Comparison of ENCODE assay signal across 24 cellular contexts in genomic region chr5:39119404-39120051, GRCh38. TPM values are rescaled to one million over a fixed set of nuclear protein-coding genes. Genes with fewer than 3 reads are reported as not detected.
DNase-seq lines count a peak whose midpoint lies in the region; ATAC-seq and TF ChIP-seq lines count a peak whose summit lies in the region.
"Had no signal": no experiment of that assay in that cellular context is flagged by ENCODE, and none has a peak within 500 bp of the region (broad histone marks: within the 10 kb centered on the region; RNA-seq: fewer than 3 reads in every experiment).

No MANE protein-coding gene starts in this region.

- CTCF ChIA-PET in activated CD8-positive, alpha-beta T cell treated with anti-CD3 and anti-CD28 coated beads for 36 hours (lab: Charles Lee): interaction anchor here (1.5 to 3.5 kb wide), 6 partner anchors 8 to 98 kb away, joined by 3 to 17 read pairs (median 6); no protein-coding TSS in a partner anchor
- CTCF ChIA-PET in activated CD8-positive, alpha-beta T cell treated with anti-CD3 and anti-CD28 coated beads, Interleukin-2, amount 10 ng/mL, durations not matched to agents 7 days and 5 days (lab: Charles Lee): no interaction called here

- 0 out of 2 replicates have a peak overlapping the region, but pooled peaks have one; percentile 17 for H3K4me2 ChIP-seq in MM.1S (ENCODE audit: low read depth, low read length)
- H3K4me2 ChIP-seq: BLaER1, KMS-11 had no signal

- H3K36me3 ChIP-seq in MM.1S (replicated peaks; ENCODE audit: insufficient read depth, low read length): no peaks in the 10 kb centered on the region
- H3K36me3 ChIP-seq: BLaER1, esophagus squamous epithelium had no signal

- H3K9ac ChIP-seq in MM.1S (ENCODE audit: low read length): no peak overlapping the region
- H3K9ac ChIP-seq: BLaER1, KMS-11 had no signal

- no peaks in the 10 kb centered on the region for H3K79me2 ChIP-seq in MM.1S (ENCODE audit: low read length)

- intact Hi-C loops in activated CD8-positive, alpha-beta T cell treated with anti-CD3 and anti-CD28 coated beads for 36 hours (cut with micrococcal nuclease): no loop called here

- peaks cover 55% of the 10 kb centered on the region for H3K4me1 Mint-ChIP-seq in activated CD8-positive, alpha-beta T cell treated with anti-CD3 and anti-CD28 coated beads for 36 hours (ENCODE audit: low read depth)
- H3K4me1 Mint-ChIP-seq in activated CD8-positive, alpha-beta T cell treated with anti-CD3 and anti-CD28 coated beads, Interleukin-2, amount 10 ng/mL, durations not matched to agents 7 days and 5 days (ENCODE audit: low read depth): peaks cover 14% of the 10 kb centered on the region
- H3K4me1 Mint-ChIP-seq in activated naive CD8-positive, alpha-beta T cell treated with anti-CD3 and anti-CD28 coated beads for 36 hours: peaks cover 45% of the 10 kb centered on the region
- peaks cover 15 to 31% (median 23%) of the 10 kb centered on the region in 4 donors for H3K4me1 Mint-ChIP-seq in naive thymus-derived CD8-positive, alpha-beta T cell
- H3K4me1 Mint-ChIP-seq: stimulated activated naive B cell treated with anti-CD40 and anti-IgM and Interleukin-4, amounts not matched to agents 10 μg/mL and 1 μg/mL and 100 μg/mL, for 72 hours had no signal

- H3K4me3 ChIP-seq in MM.1S (ENCODE audit: low read length): no peak overlapping the region
- H3K4me3 ChIP-seq: BLaER1, esophagus squamous epithelium had no signal

- no peak for DNase-seq in activated CD8-positive, alpha-beta T cell treated with anti-CD3 and anti-CD28 coated beads for 36 hours
- DNase-seq in activated CD8-positive, alpha-beta T cell treated with anti-CD3 and anti-CD28 coated beads, Interleukin-2, amount 10 ng/mL, durations not matched to agents 7 days and 5 days: no peak
- DNase-seq in MM.1S (no peak), KG1 (lab: John Stamatoyannopoulos, UW) (no peak), iPS-NIHi7 (ENCODE audit: extremely low spot score) (no peak)
- DNase-seq in activated naive CD8-positive, alpha-beta T cell treated with anti-CD3 and anti-CD28 coated beads for 36 hours: no peak
- DNase-seq in naive thymus-derived CD8-positive, alpha-beta T cell: no peak
- DNase-seq: activated CD4-positive, alpha-beta T cell treated with anti-CD3 and anti-CD28 coated beads, Interleukin-2, amount 10 ng/mL, durations not matched to agents 24 days and 14 days; activated naive CD4-positive, alpha-beta T cell treated with anti-CD3 and anti-CD28 coated beads, Interleukin-2, amount 50 U/mL, for 16 hours; cerebellar nuclear complex; effector CD4-positive, alpha-beta T cell; esophagus squamous epithelium; glutamatergic neuron; left colon; natural killer cell; NCI-H1048; NCI-H2029 treated with DMSO at 0.1 percent for 48 hours; NCI-H446; NK-92 treated with Interleukin-12 subunit alpha and Interleukin-12 subunit beta, amount 100 ng/mL, for 24 hours; stimulated activated CD4-positive, alpha-beta T cell treated with anti-CD3 and anti-CD28 coated beads, Interleukin-1b, Interleukin-23, amount 100 ng/mL, for 48 hours; stimulated activated naive B cell treated with anti-CD40 and anti-IgM and Interleukin-4, amounts not matched to agents 10 μg/mL and 1 μg/mL and 100 μg/mL, for 72 hours had no signal

- H3K9me3 Mint-ChIP-seq in activated CD8-positive, alpha-beta T cell treated with anti-CD3 and anti-CD28 coated beads for 36 hours: no peaks in the 10 kb centered on the region
- no peaks in the 10 kb centered on the region for H3K9me3 Mint-ChIP-seq in activated CD8-positive, alpha-beta T cell treated with anti-CD3 and anti-CD28 coated beads, Interleukin-2, amount 10 ng/mL, durations not matched to agents 7 days and 5 days (ENCODE audit: insufficient read depth)
- H3K9me3 Mint-ChIP-seq in activated naive CD8-positive, alpha-beta T cell treated with anti-CD3 and anti-CD28 coated beads for 36 hours: no peaks in the 10 kb centered on the region
- H3K9me3 Mint-ChIP-seq in naive thymus-derived CD8-positive, alpha-beta T cell: no peaks in the 10 kb centered on the region
- H3K9me3 Mint-ChIP-seq: activated CD4-positive, alpha-beta T cell treated with anti-CD3 and anti-CD28 coated beads, Interleukin-2, amount 10 ng/mL, durations not matched to agents 24 days and 14 days; natural killer cell; stimulated activated naive B cell treated with anti-CD40 and anti-IgM and Interleukin-4, amounts not matched to agents 10 μg/mL and 1 μg/mL and 100 μg/mL, for 72 hours had no signal

- ATAC-seq in activated CD8-positive, alpha-beta T cell treated with anti-CD3 and anti-CD28 coated beads for 36 hours: no peak
- no peak for ATAC-seq in activated CD8-positive, alpha-beta T cell treated with anti-CD3 and anti-CD28 coated beads, Interleukin-2, amount 10 ng/mL, durations not matched to agents 7 days and 5 days
- no peak for ATAC-seq in naive thymus-derived CD8-positive, alpha-beta T cell
- no peak for ATAC-seq in HG02938 (IDR thresholded peaks at IDR 0.05; ENCODE audit: unreplicated experiment)
- ATAC-seq: left colon; natural killer cell; stimulated activated naive B cell treated with anti-CD40 and anti-IgM and Interleukin-4, amounts not matched to agents 10 μg/mL and 1 μg/mL and 100 μg/mL, for 72 hours had no signal

- H3K9me3 ChIP-seq in MM.1S (replicated peaks; ENCODE audit: insufficient read depth, low read length): no peaks in the 10 kb centered on the region
- H3K9me3 ChIP-seq: BLaER1, esophagus squamous epithelium had no signal

- H3K4me3 Mint-ChIP-seq in activated CD8-positive, alpha-beta T cell treated with anti-CD3 and anti-CD28 coated beads for 36 hours: no peak overlapping the region
- no peak overlapping the region for H3K4me3 Mint-ChIP-seq in activated CD8-positive, alpha-beta T cell treated with anti-CD3 and anti-CD28 coated beads, Interleukin-2, amount 10 ng/mL, durations not matched to agents 7 days and 5 days
- no peak overlapping the region for H3K4me3 Mint-ChIP-seq in activated naive CD8-positive, alpha-beta T cell treated with anti-CD3 and anti-CD28 coated beads for 36 hours
- H3K4me3 Mint-ChIP-seq in naive thymus-derived CD8-positive, alpha-beta T cell: no peak overlapping the region
- H3K4me3 Mint-ChIP-seq: activated CD4-positive, alpha-beta T cell treated with anti-CD3 and anti-CD28 coated beads, Interleukin-2, amount 10 ng/mL, durations not matched to agents 24 days and 14 days; natural killer cell; stimulated activated naive B cell treated with anti-CD40 and anti-IgM and Interleukin-4, amounts not matched to agents 10 μg/mL and 1 μg/mL and 100 μg/mL, for 72 hours had no signal

- no peak for TF ChIP-seq CTCF in activated CD8-positive, alpha-beta T cell treated with anti-CD3 and anti-CD28 coated beads for 36 hours (IDR thresholded peaks at IDR 0.05)
- TF ChIP-seq CTCF in MM.1S (IDR thresholded peaks at IDR 0.05; ENCODE audit: low read length): no peak

- H4K20me1 ChIP-seq in MM.1S (ENCODE audit: insufficient read depth, low read length): no peaks in the 10 kb centered on the region
- H4K20me1 ChIP-seq: BLaER1 had no signal

- H3K4me1 ChIP-seq in MM.1S (ENCODE audit: low read length): no peaks in the 10 kb centered on the region
- H3K4me1 ChIP-seq: BLaER1, esophagus squamous epithelium had no signal

- no peak overlapping the region for H3K27ac ChIP-seq in MM.1S (ENCODE audit: low read length)
- H3K27ac ChIP-seq: BLaER1, esophagus squamous epithelium, KMS-11 had no signal

- H3F3A ChIP-seq in MM.1S (ENCODE audit: insufficient read depth, low read length): no peaks in the 10 kb centered on the region

- H3K27ac Mint-ChIP-seq in activated CD8-positive, alpha-beta T cell treated with anti-CD3 and anti-CD28 coated beads for 36 hours: peak overlapping the region; percentile 30
- no peak overlapping the region for H3K27ac Mint-ChIP-seq in activated CD8-positive, alpha-beta T cell treated with anti-CD3 and anti-CD28 coated beads, Interleukin-2, amount 10 ng/mL, durations not matched to agents 7 days and 5 days
- peak overlapping the region; percentile 63 for H3K27ac Mint-ChIP-seq in activated naive CD8-positive, alpha-beta T cell treated with anti-CD3 and anti-CD28 coated beads for 36 hours
- H3K27ac Mint-ChIP-seq in naive thymus-derived CD8-positive, alpha-beta T cell: peak overlapping the region in 6 of 10 donors; percentile 14 to 85 (median 54)
- H3K27ac Mint-ChIP-seq: activated CD4-positive, alpha-beta T cell treated with anti-CD3 and anti-CD28 coated beads, Interleukin-2, amount 10 ng/mL, durations not matched to agents 24 days and 14 days; stimulated activated naive B cell treated with anti-CD40 and anti-IgM and Interleukin-4, amounts not matched to agents 10 μg/mL and 1 μg/mL and 100 μg/mL, for 72 hours had no signal

- H3K27me3 ChIP-seq in MM.1S (replicated peaks; ENCODE audit: insufficient read depth, low read length): no peaks in the 10 kb centered on the region
- H3K27me3 ChIP-seq: BLaER1, esophagus squamous epithelium had no signal

- no peak overlapping the region for H2AFZ ChIP-seq in MM.1S (ENCODE audit: low read length)

- H3K9me2 ChIP-seq in MM.1S (replicated peaks; ENCODE audit: insufficient read depth, low read length): no peaks in the 10 kb centered on the region

- H3K27me3 Mint-ChIP-seq in activated CD8-positive, alpha-beta T cell treated with anti-CD3 and anti-CD28 coated beads for 36 hours: no peaks in the 10 kb centered on the region
- H3K27me3 Mint-ChIP-seq in activated CD8-positive, alpha-beta T cell treated with anti-CD3 and anti-CD28 coated beads, Interleukin-2, amount 10 ng/mL, durations not matched to agents 7 days and 5 days (ENCODE audit: low read depth): no peaks in the 10 kb centered on the region
- no peaks in the 10 kb centered on the region for H3K27me3 Mint-ChIP-seq in activated naive CD8-positive, alpha-beta T cell treated with anti-CD3 and anti-CD28 coated beads for 36 hours
- no peaks in the 10 kb centered on the region for H3K27me3 Mint-ChIP-seq in naive thymus-derived CD8-positive, alpha-beta T cell
- H3K27me3 Mint-ChIP-seq: activated CD4-positive, alpha-beta T cell treated with anti-CD3 and anti-CD28 coated beads, Interleukin-2, amount 10 ng/mL, durations not matched to agents 24 days and 14 days; stimulated activated naive B cell treated with anti-CD40 and anti-IgM and Interleukin-4, amounts not matched to agents 10 μg/mL and 1 μg/mL and 100 μg/mL, for 72 hours had no signal

- POLR2A ChIA-PET in activated CD8-positive, alpha-beta T cell treated with anti-CD3 and anti-CD28 coated beads for 36 hours (lab: Charles Lee): interaction anchor here (1.3 kb wide), 1 partner anchor 22 kb away, joined by 3 read pairs; no protein-coding TSS in a partner anchor
- POLR2A ChIA-PET in activated CD8-positive, alpha-beta T cell treated with anti-CD3 and anti-CD28 coated beads, Interleukin-2, amount 10 ng/mL, durations not matched to agents 7 days and 5 days (lab: Charles Lee): no interaction called here
- POLR2A ChIA-PET in naive thymus-derived CD8-positive, alpha-beta T cell (lab: Charles Lee): interaction anchor here (0.9 kb wide), 1 partner anchor 68 kb away, joined by 3 read pairs; no protein-coding TSS in a partner anchor

- peaks cover 38% of the 10 kb centered on the region for H3K36me3 Mint-ChIP-seq in activated CD8-positive, alpha-beta T cell treated with anti-CD3 and anti-CD28 coated beads for 36 hours (ENCODE audit: low read depth)
- H3K36me3 Mint-ChIP-seq in activated CD8-positive, alpha-beta T cell treated with anti-CD3 and anti-CD28 coated beads, Interleukin-2, amount 10 ng/mL, durations not matched to agents 7 days and 5 days (ENCODE audit: low read depth): peaks cover 70% of the 10 kb centered on the region
- H3K36me3 Mint-ChIP-seq in activated naive CD8-positive, alpha-beta T cell treated with anti-CD3 and anti-CD28 coated beads for 36 hours: peaks cover 29% of the 10 kb centered on the region
- peaks cover 0 to 86% (median 22%) of the 10 kb centered on the region in 3 donors for H3K36me3 Mint-ChIP-seq in naive thymus-derived CD8-positive, alpha-beta T cell
- H3K36me3 Mint-ChIP-seq: stimulated activated naive B cell treated with anti-CD40 and anti-IgM and Interleukin-4, amounts not matched to agents 10 μg/mL and 1 μg/mL and 100 μg/mL, for 72 hours had no signal

RNA-seq across cellular contexts. Expression of gene RICTOR, which starts 45.3 kb away (rescaled TPM):
- total RNA-seq in activated CD8-positive, alpha-beta T cell treated with anti-CD3 and anti-CD28 coated beads for 36 hours: 10 to 100 TPM; 23.9 to 26.1 TPM
- total RNA-seq in activated CD8-positive, alpha-beta T cell treated with anti-CD3 and anti-CD28 coated beads, Interleukin-2, amount 10 ng/mL, durations not matched to agents 7 days and 5 days: 10 to 100 TPM; 38.8 to 41.6 TPM
- total RNA-seq in activated naive CD8-positive, alpha-beta T cell treated with anti-CD3 and anti-CD28 coated beads for 36 hours: 10 to 100 TPM; 19.7 to 21.5 TPM
- 100 to 1,000 TPM in 1 of 2 experiments, 10 to 100 TPM in 1; 93.4 to 102 TPM for total RNA-seq in naive thymus-derived CD8-positive, alpha-beta T cell
- polyA plus RNA-seq in naive thymus-derived CD8-positive, alpha-beta T cell: 10 to 100 TPM in 2 of 3 donors, 1 to 10 TPM in 1; 9.1 to 14.7 (median 11.2) TPM
